ENCODE assay signal across 26 cellular contexts in genomic region chr14:23582906-23583760, GRCh38. TPM values are rescaled to one million over a fixed set of nuclear protein-coding genes. Genes with fewer than 3 reads are reported as not detected.
"Had no signal": no experiment of that assay in that cellular context is flagged by ENCODE, and none has a peak within 500 bp of the region (broad histone marks: within the 10 kb centered on the region; RNA-seq: fewer than 3 reads in every experiment).

No MANE protein-coding gene starts in this region.

- H3K9me3 Mint-ChIP-seq: activated naive CD4-positive, alpha-beta T cell treated with anti-CD3 and anti-CD28 coated beads for 36 hours; activated T-helper 17 cell treated with anti-CD3 and anti-CD28 coated beads, Interleukin-2, amount 50 U/mL, for 72 hours; central memory CD8-positive, alpha-beta T cell had no signal

- H3K9ac ChIP-seq: SK-N-SH had no signal

- H3K4me1 Mint-ChIP-seq: activated T-helper 17 cell treated with anti-CD3 and anti-CD28 coated beads, Interleukin-2, amount 50 U/mL, for 72 hours had no signal

- DNase-seq: activated CD4-positive, alpha-beta T cell treated with anti-CD3 and anti-CD28 coated beads for 48 hours; activated CD4-positive, alpha-beta T cell treated with anti-CD3 and anti-CD28 coated beads, Interleukin-2, amount 50 U/mL, for 4 hours; activated CD4-positive, CD25-positive, alpha-beta regulatory T cell treated with anti-CD3 and anti-CD28 coated beads, Interleukin-2, amount 50 U/mL, for 72 hours; activated CD8-positive, alpha-beta memory T cell treated with anti-CD3 and anti-CD28 coated beads for 24 hours; activated gamma-delta T cell; activated naive CD4-positive, alpha-beta T cell treated with anti-CD3 and anti-CD28 coated beads for 36 hours; activated T-cell treated with anti-CD3 and anti-CD28 coated beads, Interleukin-2, amount 50 U/mL, for 48 hours; amygdala; Kasumi-1; KBM-7; NCI-H1105 treated with DMSO at 0.1 percent for 48 hours; NCI-H1436 treated with DMSO at 0.1 percent for 48 hours; NCI-H187; NCI-H2081; NCI-H510A treated with DMSO at 0.1 percent for 48 hours; NK-92 treated with Interleukin-12 subunit alpha and Interleukin-12 subunit beta, amount 100 ng/mL, for 24 hours; OCI-M1; Right ventricle myocardium superior; RPMI8226; SJCRH30; SK-N-SH had no signal

- H3K27ac ChIP-seq: SJCRH30 had no signal

- H3K4me3 ChIP-seq: SJCRH30 had no signal

- H3K36me3 ChIP-seq: SJCRH30 had no signal

- H3K27me3 ChIP-seq: SJCRH30 had no signal

- H3K4me3 Mint-ChIP-seq: activated naive CD4-positive, alpha-beta T cell treated with anti-CD3 and anti-CD28 coated beads for 36 hours; activated naive CD8-positive, alpha-beta T cell; activated T-helper 17 cell treated with anti-CD3 and anti-CD28 coated beads, Interleukin-2, amount 50 U/mL, for 72 hours; central memory CD8-positive, alpha-beta T cell had no signal

- H3K9me3 ChIP-seq: SJCRH30, SK-N-SH had no signal

- H3K4me2 ChIP-seq: SK-N-SH had no signal

- H3K27ac Mint-ChIP-seq: activated naive CD4-positive, alpha-beta T cell treated with anti-CD3 and anti-CD28 coated beads for 36 hours; activated naive CD8-positive, alpha-beta T cell; activated T-helper 17 cell treated with anti-CD3 and anti-CD28 coated beads, Interleukin-2, amount 50 U/mL, for 72 hours; brain had no signal

- ATAC-seq: activated T-helper 17 cell treated with anti-CD3 and anti-CD28 coated beads, Interleukin-2, amount 50 U/mL, for 72 hours; Panc1 had no signal

- H3K4me1 ChIP-seq: SJCRH30 had no signal

- H3K36me3 Mint-ChIP-seq: activated naive CD8-positive, alpha-beta T cell; brain had no signal

RNA-seq across cellular contexts. Expression of gene JPH4, which starts 4.5 kb away (rescaled TPM):
- total RNA-seq: activated T-helper 17 cell treated with anti-CD3 and anti-CD28 coated beads, Interleukin-2, amount 50 U/mL, for 72 hours had no signal

RNA-seq across cellular contexts. Expression of gene AP1G2, which starts 15.5 kb away (rescaled TPM):
- total RNA-seq: SJCRH30 had no signal

RNA-seq across cellular contexts. Expression of gene DHRS2, which starts 53.0 kb away (rescaled TPM):
- total RNA-seq: Right ventricle myocardium superior had no signal
